Comparison of ENCODE assay signal across 1 cellular context in genomic region chr3:194315088-194315964, GRCh38.
A peak's percentile ranks its signal among the peaks of the same experiment; 100 is the strongest.
TF ChIP-seq lines count a peak whose summit lies in the region.

No MANE protein-coding gene starts in this region.

TF ChIP-seq in HepG2, 621 proteins besides CTCF, POLR2A, EP300 and RAD21 (continued from another document and continues in another):
- TF ChIP-seq MEIS2 (CRISPR knock-in tag; IDR thresholded peaks at IDR 0.05) (peak; percentile 39), MTA1 (CRISPR knock-in tag; IDR thresholded peaks at IDR 0.05; ENCODE audit: borderline replicate concordance) (no peak), NR2C2 (CRISPR knock-in tag; IDR thresholded peaks at IDR 0.05; ENCODE audit: borderline replicate concordance) (no peak), ZFY (CRISPR knock-in tag; IDR thresholded peaks at IDR 0.05) (0 out of 2 replicates have a peak, but pooled peaks have one; percentile 40), SALL1 (CRISPR knock-in tag; IDR thresholded peaks at IDR 0.05) (peak; percentile 66), MAZ (IDR thresholded peaks at IDR 0.05; ENCODE audit: borderline replicate concordance, low read depth, low read length) (peak; percentile 31; the same call in 1 of the 2 replicates), MAZ (CRISPR knock-in tag; IDR thresholded peaks at IDR 0.05; ENCODE audit: low read depth) (0 out of 2 replicates have a peak, but pooled peaks have one; percentile 41), ZNF276 (CRISPR knock-in tag; IDR thresholded peaks at IDR 0.05; ENCODE audit: low read depth) (no peak), PRDM15 (CRISPR knock-in tag; IDR thresholded peaks at IDR 0.05) (peak; percentile 81), ZNF18 (CRISPR knock-in tag; IDR thresholded peaks at IDR 0.05; ENCODE audit: insufficient replicate concordance) (no peak), ATM (IDR thresholded peaks at IDR 0.05; ENCODE audit: borderline replicate concordance) (no peak), MAFK (conservative IDR thresholded peaks at IDR 0.05 in 1 of 2, IDR thresholded peaks at IDR 0.05 in 1 of 2; ENCODE audit: low read length in 2 of 2) (no peak), CEBPG (CRISPR knock-in tag; IDR thresholded peaks at IDR 0.05) (peak; percentile 29; the same call in 1 of the 2 replicates), KDM5B (CRISPR knock-in tag; IDR thresholded peaks at IDR 0.05; ENCODE audit: borderline replicate concordance) (peak; percentile 76; the same call in 1 of the 2 replicates), ZNF331 (CRISPR knock-in tag; IDR thresholded peaks at IDR 0.05) (peak; percentile 41; the same call in 1 of the 2 replicates), KIAA2018 (CRISPR knock-in tag; IDR thresholded peaks at IDR 0.05; ENCODE audit: borderline replicate concordance) (no peak; the same call in 1 of the 2 replicates), ISL2 (CRISPR knock-in tag; IDR thresholded peaks at IDR 0.05) (peak; percentile 66), ZNF207 (IDR thresholded peaks at IDR 0.05; ENCODE audit: borderline replicate concordance) (no peak), ZNF3 (CRISPR knock-in tag; IDR thresholded peaks at IDR 0.05) (no peak), ERF (CRISPR knock-in tag; IDR thresholded peaks at IDR 0.05) (peak; percentile 73; the same call in 1 of the 2 replicates), ZNF710 (CRISPR knock-in tag; IDR thresholded peaks at IDR 0.05; ENCODE audit: borderline replicate concordance) (0 out of 2 replicates have a peak, but pooled peaks have one; percentile 26), ATF4 (CRISPR knock-in tag; IDR thresholded peaks at IDR 0.05) (no peak), HNRNPUL1 (IDR thresholded peaks at IDR 0.05; ENCODE audit: low read depth, low read length) (no peak), ZNF660 (CRISPR knock-in tag; IDR thresholded peaks at IDR 0.05; ENCODE audit: borderline replicate concordance, low read depth) (no peak), ZNF687 (CRISPR knock-in tag; IDR thresholded peaks at IDR 0.05) (peak; percentile 90), ZNF773 (CRISPR knock-in tag; IDR thresholded peaks at IDR 0.05; ENCODE audit: borderline replicate concordance) (no peak; the same call in 1 of the 2 replicates), ZBTB39 (CRISPR knock-in tag; IDR thresholded peaks at IDR 0.05) (0 out of 2 replicates have a peak, but pooled peaks have one; percentile 31)
